Comparison of ENCODE assay signal across 9 cellular contexts in genomic region chr13:110445183-110445582, GRCh38.
DNase-seq lines count a peak whose midpoint lies in the region; ATAC-seq and TF ChIP-seq lines count a peak whose summit lies in the region.
"Had no signal": no experiment of that assay in that cellular context is flagged by ENCODE, and none has a peak within 500 bp of the region (broad histone marks: within the 10 kb centered on the region; RNA-seq: fewer than 3 reads in every experiment).

No MANE protein-coding gene starts in this region.

- no peaks in the 10 kb centered on the region for H3K9me2 ChIP-seq in GM23338 (ENCODE audit: insufficient read depth)

- H3K27me3 ChIP-seq in GM23338 (ENCODE audit: insufficient read depth) = no peaks in the 10 kb centered on the region

- DNase-seq in NOMO-1 (lab: John Stamatoyannopoulos, UW; ENCODE audit: unreplicated experiment in 2 of 2) (peak; percentile 71 to 86), naive B cell (no peak), NCI-H510A treated with DMSO at 0.1 percent for 48 hours (lab: John Stamatoyannopoulos, UW) (no peak), GM23338 (ENCODE audit: low spot score) (no peak), Ammon's horn (ENCODE audit: low spot score) (no peak)
- no peak for DNase-seq in activated CD4-positive, CD25-positive, alpha-beta regulatory T cell treated with anti-CD3 and anti-CD28 coated beads, Interleukin-2, amount 50 U/mL, for 72 hours

- no peak overlapping the region for H3K4me3 ChIP-seq in GM23338
- H3K4me3 ChIP-seq: HAP-1 had no signal

- ATAC-seq in GM18511 (IDR thresholded peaks at IDR 0.05; ENCODE audit: unreplicated experiment) (peak; percentile 41), HG02678 (IDR thresholded peaks at IDR 0.05; ENCODE audit: unreplicated experiment) (peak; percentile 50), naive B cell (ENCODE audit: low read depth in 2 of 2) (peak; percentile 52 to 54), GM23338 (no peak)

- H4K20me1 ChIP-seq in GM23338 (replicated peaks; ENCODE audit: insufficient read depth) = peaks cover 3% of the 10 kb centered on the region; the same call in 1 of the 2 replicates

- no peaks in the 10 kb centered on the region for H3K36me3 Mint-ChIP-seq in naive B cell
- H3K36me3 Mint-ChIP-seq in GM23338 (ENCODE audit: low read depth) = peaks cover 7% of the 10 kb centered on the region; the same call in 2 of the 3 replicates

- H2AFZ ChIP-seq in GM23338 = no peak overlapping the region

- no peaks in the 10 kb centered on the region for H3K79me2 ChIP-seq in GM23338 (replicated peaks; ENCODE audit: insufficient read depth)

- H3K36me3 ChIP-seq in GM23338 (ENCODE audit: insufficient read depth) = peaks cover 5% of the 10 kb centered on the region; the same call in 1 of the 2 replicates
- H3K36me3 ChIP-seq: HAP-1 had no signal

- no peak for TF ChIP-seq CTCF in GM23338 (conservative IDR thresholded peaks at IDR 0.05; ENCODE audit: low read depth in 2 of 2)

- H3F3A ChIP-seq in GM23338 (replicated peaks; ENCODE audit: low read depth) = no peaks in the 10 kb centered on the region

- H3K4me1 ChIP-seq in GM23338 (ENCODE audit: insufficient read depth) = no peaks in the 10 kb centered on the region; the same call in 1 of the 2 replicates
- H3K4me1 ChIP-seq: HAP-1 had no signal

- H3K4me2 ChIP-seq in GM23338 = no peak overlapping the region

- H3K27ac Mint-ChIP-seq in naive B cell (no peak overlapping the region), GM23338 (no peak overlapping the region)

- H3K9me3 Mint-ChIP-seq in naive B cell (peaks cover 0 to 2% (median 0%) of the 10 kb centered on the region in 7 donors), GM23338 (no peaks in the 10 kb centered on the region)

- no peak overlapping the region for H3K4me3 Mint-ChIP-seq in naive B cell
- no peak overlapping the region for H3K4me3 Mint-ChIP-seq in GM23338

- H3K4me1 Mint-ChIP-seq in naive B cell (peaks cover 0 to 8% (median 3%) of the 10 kb centered on the region in 3 donors), GM23338 (peaks cover 14% of the 10 kb centered on the region; the same call in 2 of the 3 replicates)

- no peak overlapping the region for H3K27ac ChIP-seq in GM23338 (ENCODE audit: low read depth)

- peaks cover 38 to 57% (median 50%) of the 10 kb centered on the region in 3 donors for H3K27me3 Mint-ChIP-seq in naive B cell
- H3K27me3 Mint-ChIP-seq in GM23338 (ENCODE audit: insufficient read depth, low read depth, poor library complexity) = peaks cover 2% of the 10 kb centered on the region

TF ChIP-seq in GM23338, 12 proteins besides CTCF, POLR2A, EP300 and RAD21 (continues in another document):
- TF ChIP-seq POLR2AphosphoS5 (IDR thresholded peaks at IDR 0.05; ENCODE audit: low read depth) (no peak), CREB1 (CRISPR knock-in tag; IDR thresholded peaks at IDR 0.05; ENCODE audit: low read depth) (no peak), STAT1 (IDR thresholded peaks at IDR 0.05; ENCODE audit: unreplicated experiment) (no peak), ZNF114 (CRISPR knock-in tag; IDR thresholded peaks at IDR 0.05) (no peak), ZNF331 (CRISPR knock-in tag; IDR thresholded peaks at IDR 0.05; ENCODE audit: low read depth) (no peak), EZH2 (IDR thresholded peaks at IDR 0.05; ENCODE audit: low read depth, unreplicated experiment) (no peak), JUNB (IDR thresholded peaks at IDR 0.05; ENCODE audit: unreplicated experiment) (no peak), EZH2phosphoT487 (IDR thresholded peaks at IDR 0.05; ENCODE audit: unreplicated experiment) (no peak)
- TF ChIP-seq, protein P1, sequence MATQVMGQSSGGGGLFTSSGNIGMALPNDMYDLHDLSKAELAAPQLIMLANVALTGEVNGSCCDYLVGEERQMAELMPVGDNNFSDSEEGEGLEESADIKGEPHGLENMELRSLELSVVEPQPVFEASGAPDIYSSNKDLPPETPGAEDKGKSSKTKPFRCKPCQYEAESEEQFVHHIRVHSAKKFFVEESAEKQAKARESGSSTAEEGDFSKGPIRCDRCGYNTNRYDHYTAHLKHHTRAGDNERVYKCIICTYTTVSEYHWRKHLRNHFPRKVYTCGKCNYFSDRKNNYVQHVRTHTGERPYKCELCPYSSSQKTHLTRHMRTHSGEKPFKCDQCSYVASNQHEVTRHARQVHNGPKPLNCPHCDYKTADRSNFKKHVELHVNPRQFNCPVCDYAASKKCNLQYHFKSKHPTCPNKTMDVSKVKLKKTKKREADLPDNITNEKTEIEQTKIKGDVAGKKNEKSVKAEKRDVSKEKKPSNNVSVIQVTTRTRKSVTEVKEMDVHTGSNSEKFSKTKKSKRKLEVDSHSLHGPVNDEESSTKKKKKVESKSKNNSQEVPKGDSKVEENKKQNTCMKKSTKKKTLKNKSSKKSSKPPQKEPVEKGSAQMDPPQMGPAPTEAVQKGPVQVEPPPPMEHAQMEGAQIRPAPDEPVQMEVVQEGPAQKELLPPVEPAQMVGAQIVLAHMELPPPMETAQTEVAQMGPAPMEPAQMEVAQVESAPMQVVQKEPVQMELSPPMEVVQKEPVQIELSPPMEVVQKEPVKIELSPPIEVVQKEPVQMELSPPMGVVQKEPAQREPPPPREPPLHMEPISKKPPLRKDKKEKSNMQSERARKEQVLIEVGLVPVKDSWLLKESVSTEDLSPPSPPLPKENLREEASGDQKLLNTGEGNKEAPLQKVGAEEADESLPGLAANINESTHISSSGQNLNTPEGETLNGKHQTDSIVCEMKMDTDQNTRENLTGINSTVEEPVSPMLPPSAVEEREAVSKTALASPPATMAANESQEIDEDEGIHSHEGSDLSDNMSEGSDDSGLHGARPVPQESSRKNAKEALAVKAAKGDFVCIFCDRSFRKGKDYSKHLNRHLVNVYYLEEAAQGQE (IDR thresholded peaks at IDR 0.05; ENCODE audit: unreplicated experiment) = no peak
- TF ChIP-seq, protein P2, sequence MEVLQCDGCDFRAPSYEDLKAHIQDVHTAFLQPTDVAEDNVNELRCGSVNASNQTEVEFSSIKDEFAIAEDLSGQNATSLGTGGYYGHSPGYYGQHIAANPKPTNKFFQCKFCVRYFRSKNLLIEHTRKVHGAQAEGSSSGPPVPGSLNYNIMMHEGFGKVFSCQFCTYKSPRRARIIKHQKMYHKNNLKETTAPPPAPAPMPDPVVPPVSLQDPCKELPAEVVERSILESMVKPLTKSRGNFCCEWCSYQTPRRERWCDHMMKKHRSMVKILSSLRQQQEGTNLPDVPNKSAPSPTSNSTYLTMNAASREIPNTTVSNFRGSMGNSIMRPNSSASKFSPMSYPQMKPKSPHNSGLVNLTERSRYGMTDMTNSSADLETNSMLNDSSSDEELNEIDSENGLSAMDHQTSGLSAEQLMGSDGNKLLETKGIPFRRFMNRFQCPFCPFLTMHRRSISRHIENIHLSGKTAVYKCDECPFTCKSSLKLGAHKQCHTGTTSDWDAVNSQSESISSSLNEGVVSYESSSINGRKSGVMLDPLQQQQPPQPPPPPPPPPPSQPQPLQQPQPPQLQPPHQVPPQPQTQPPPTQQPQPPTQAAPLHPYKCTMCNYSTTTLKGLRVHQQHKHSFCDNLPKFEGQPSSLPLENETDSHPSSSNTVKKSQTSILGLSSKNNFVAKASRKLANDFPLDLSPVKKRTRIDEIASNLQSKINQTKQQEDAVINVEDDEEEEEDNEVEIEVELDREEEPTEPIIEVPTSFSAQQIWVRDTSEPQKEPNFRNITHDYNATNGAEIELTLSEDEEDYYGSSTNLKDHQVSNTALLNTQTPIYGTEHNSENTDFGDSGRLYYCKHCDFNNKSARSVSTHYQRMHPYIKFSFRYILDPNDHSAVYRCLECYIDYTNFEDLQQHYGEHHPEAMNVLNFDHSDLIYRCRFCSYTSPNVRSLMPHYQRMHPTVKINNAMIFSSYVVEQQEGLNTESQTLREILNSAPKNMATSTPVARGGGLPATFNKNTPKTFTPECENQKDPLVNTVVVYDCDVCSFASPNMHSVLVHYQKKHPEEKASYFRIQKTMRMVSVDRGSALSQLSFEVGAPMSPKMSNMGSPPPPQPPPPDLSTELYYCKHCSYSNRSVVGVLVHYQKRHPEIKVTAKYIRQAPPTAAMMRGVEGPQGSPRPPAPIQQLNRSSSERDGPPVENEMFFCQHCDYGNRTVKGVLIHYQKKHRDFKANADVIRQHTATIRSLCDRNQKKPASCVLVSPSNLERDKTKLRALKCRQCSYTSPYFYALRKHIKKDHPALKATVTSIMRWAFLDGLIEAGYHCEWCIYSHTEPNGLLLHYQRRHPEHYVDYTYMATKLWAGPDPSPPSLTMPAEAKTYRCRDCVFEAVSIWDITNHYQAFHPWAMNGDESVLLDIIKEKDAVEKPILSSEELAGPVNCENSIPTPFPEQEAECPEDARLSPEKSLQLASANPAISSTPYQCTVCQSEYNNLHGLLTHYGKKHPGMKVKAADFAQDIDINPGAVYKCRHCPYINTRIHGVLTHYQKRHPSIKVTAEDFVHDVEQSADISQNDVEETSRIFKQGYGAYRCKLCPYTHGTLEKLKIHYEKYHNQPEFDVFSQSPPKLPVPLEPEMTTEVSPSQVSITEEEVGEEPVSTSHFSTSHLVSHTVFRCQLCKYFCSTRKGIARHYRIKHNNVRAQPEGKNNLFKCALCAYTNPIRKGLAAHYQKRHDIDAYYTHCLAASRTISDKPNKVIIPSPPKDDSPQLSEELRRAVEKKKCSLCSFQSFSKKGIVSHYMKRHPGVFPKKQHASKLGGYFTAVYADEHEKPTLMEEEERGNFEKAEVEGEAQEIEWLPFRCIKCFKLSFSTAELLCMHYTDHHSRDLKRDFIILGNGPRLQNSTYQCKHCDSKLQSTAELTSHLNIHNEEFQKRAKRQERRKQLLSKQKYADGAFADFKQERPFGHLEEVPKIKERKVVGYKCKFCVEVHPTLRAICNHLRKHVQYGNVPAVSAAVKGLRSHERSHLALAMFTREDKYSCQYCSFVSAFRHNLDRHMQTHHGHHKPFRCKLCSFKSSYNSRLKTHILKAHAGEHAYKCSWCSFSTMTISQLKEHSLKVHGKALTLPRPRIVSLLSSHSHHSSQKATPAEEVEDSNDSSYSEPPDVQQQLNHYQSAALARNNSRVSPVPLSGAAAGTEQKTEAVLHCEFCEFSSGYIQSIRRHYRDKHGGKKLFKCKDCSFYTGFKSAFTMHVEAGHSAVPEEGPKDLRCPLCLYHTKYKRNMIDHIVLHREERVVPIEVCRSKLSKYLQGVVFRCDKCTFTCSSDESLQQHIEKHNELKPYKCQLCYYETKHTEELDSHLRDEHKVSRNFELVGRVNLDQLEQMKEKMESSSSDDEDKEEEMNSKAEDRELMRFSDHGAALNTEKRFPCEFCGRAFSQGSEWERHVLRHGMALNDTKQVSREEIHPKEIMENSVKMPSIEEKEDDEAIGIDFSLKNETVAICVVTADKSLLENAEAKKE (CRISPR knock-in tag; IDR thresholded peaks at IDR 0.05) = no peak
- TF ChIP-seq, protein P3, sequence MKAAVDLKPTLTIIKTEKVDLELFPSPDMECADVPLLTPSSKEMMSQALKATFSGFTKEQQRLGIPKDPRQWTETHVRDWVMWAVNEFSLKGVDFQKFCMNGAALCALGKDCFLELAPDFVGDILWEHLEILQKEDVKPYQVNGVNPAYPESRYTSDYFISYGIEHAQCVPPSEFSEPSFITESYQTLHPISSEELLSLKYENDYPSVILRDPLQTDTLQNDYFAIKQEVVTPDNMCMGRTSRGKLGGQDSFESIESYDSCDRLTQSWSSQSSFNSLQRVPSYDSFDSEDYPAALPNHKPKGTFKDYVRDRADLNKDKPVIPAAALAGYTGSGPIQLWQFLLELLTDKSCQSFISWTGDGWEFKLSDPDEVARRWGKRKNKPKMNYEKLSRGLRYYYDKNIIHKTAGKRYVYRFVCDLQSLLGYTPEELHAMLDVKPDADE (IDR thresholded peaks at IDR 0.05) = no peak

Comparison
In these comparisons a context has a peak if more than half of its experiments do, and no peak if none do; other contexts are left out.
1. DNase-seq: peak in NOMO-1 (2 of 2); none in naive B cell (single experiment), NCI-H510A treated with DMSO at 0.1 percent for 48 hours (single experiment), GM23338 (single experiment), Ammon's horn (single experiment) and activated CD4-positive, CD25-positive, alpha-beta regulatory T cell treated with anti-CD3 and anti-CD28 coated beads, Interleukin-2, amount 50 U/mL, for 72 hours (single experiment).